19 cellular contexts compared by ENCODE assay signal in genomic region chr7:148927141-148927540, GRCh38. TPM values are rescaled to one million over a fixed set of nuclear protein-coding genes. Genes with fewer than 3 reads are reported as not detected.
DNase-seq lines count a peak whose midpoint lies in the region; ATAC-seq and TF ChIP-seq lines count a peak whose summit lies in the region.
"Had no signal": no experiment of that assay in that cellular context is flagged by ENCODE, and none has a peak within 500 bp of the region (broad histone marks: within the 10 kb centered on the region; RNA-seq: fewer than 3 reads in every experiment).

No MANE protein-coding gene starts in this region.

- H3K4me3 Mint-ChIP-seq in activated CD4-positive, alpha-beta T cell treated with anti-CD3 and anti-CD28 coated beads, Interleukin-2, amount 10 ng/mL, durations not matched to agents 24 days and 14 days = peak overlapping the region; percentile 32
- H3K4me3 Mint-ChIP-seq in activated T-helper 1 cell treated with anti-CD3 and anti-CD28 coated beads, Interleukin-12 subunit alpha, Interleukin-12 subunit beta, Interleukin-2, Interleukin-4 antibody, amounts not matched to agents 30 ng/mL and 10 ng/mL and 1 ng/mL, durations not matched to agents 14 hours and 24 hours and 36 hours = no peak overlapping the region
- H3K4me3 Mint-ChIP-seq in mesothelial cell of epicardium = no peak overlapping the region
- H3K4me3 Mint-ChIP-seq: CD14-positive monocyte; central memory CD8-positive, alpha-beta T cell; HFFc6; T-cell had no signal

- H3K9me3 Mint-ChIP-seq in activated CD4-positive, alpha-beta T cell treated with anti-CD3 and anti-CD28 coated beads, Interleukin-2, amount 10 ng/mL, durations not matched to agents 24 days and 14 days = no peaks in the 10 kb centered on the region
- H3K9me3 Mint-ChIP-seq in activated T-helper 1 cell treated with anti-CD3 and anti-CD28 coated beads, Interleukin-12 subunit alpha, Interleukin-12 subunit beta, Interleukin-2, Interleukin-4 antibody, amounts not matched to agents 30 ng/mL and 10 ng/mL and 1 ng/mL, durations not matched to agents 14 hours and 24 hours and 36 hours = no peaks in the 10 kb centered on the region
- H3K9me3 Mint-ChIP-seq in mesothelial cell of epicardium = peaks cover 7% of the 10 kb centered on the region
- H3K9me3 Mint-ChIP-seq: central memory CD8-positive, alpha-beta T cell; HFFc6; T-cell had no signal

- DNase-seq in activated CD4-positive, alpha-beta T cell treated with anti-CD3 and anti-CD28 coated beads, Interleukin-2, amount 10 ng/mL, durations not matched to agents 24 days and 14 days = no peak
- no peak for DNase-seq in activated CD4-positive, alpha-beta T cell treated with anti-CD3 and anti-CD28 coated beads for 4 hours
- DNase-seq in activated T-helper 1 cell treated with anti-CD3 and anti-CD28 coated beads, Interleukin-12 subunit alpha, Interleukin-12 subunit beta, Interleukin-2, Interleukin-4 antibody, amounts not matched to agents 30 ng/mL and 10 ng/mL and 1 ng/mL, durations not matched to agents 14 hours and 24 hours and 36 hours (ENCODE audit: low spot score) = no peak
- DNase-seq in mesothelial cell of epicardium (ENCODE audit: low spot score in 2 of 2, unreplicated experiment in 2 of 2) (no peak), AG08396 (ENCODE audit: low spot score) (no peak), NCI-H345 (lab: John Stamatoyannopoulos, UW) (no peak), SK-N-DZ (ENCODE audit: low spot score) (no peak)
- DNase-seq: amygdala, HFFc6, KBM-7, left cardiac atrium, NCI-H1105, pancreas, T-cell, upper lobe of left lung, WERI-Rb-1 had no signal

- peaks cover 11% of the 10 kb centered on the region for H3K36me3 Mint-ChIP-seq in activated CD4-positive, alpha-beta T cell treated with anti-CD3 and anti-CD28 coated beads, Interleukin-2, amount 10 ng/mL, durations not matched to agents 24 days and 14 days (ENCODE audit: low read depth)
- peaks cover 10% of the 10 kb centered on the region for H3K36me3 Mint-ChIP-seq in activated T-helper 1 cell treated with anti-CD3 and anti-CD28 coated beads, Interleukin-12 subunit alpha, Interleukin-12 subunit beta, Interleukin-2, Interleukin-4 antibody, amounts not matched to agents 30 ng/mL and 10 ng/mL and 1 ng/mL, durations not matched to agents 14 hours and 24 hours and 36 hours (ENCODE audit: low read depth)
- H3K36me3 Mint-ChIP-seq in mesothelial cell of epicardium = no peaks in the 10 kb centered on the region
- H3K36me3 Mint-ChIP-seq: CD14-positive monocyte, T-cell had no signal

- peak overlapping the region; percentile 89 for H3K27ac Mint-ChIP-seq in activated CD4-positive, alpha-beta T cell treated with anti-CD3 and anti-CD28 coated beads, Interleukin-2, amount 10 ng/mL, durations not matched to agents 24 days and 14 days
- H3K27ac Mint-ChIP-seq in activated T-helper 1 cell treated with anti-CD3 and anti-CD28 coated beads, Interleukin-12 subunit alpha, Interleukin-12 subunit beta, Interleukin-2, Interleukin-4 antibody, amounts not matched to agents 30 ng/mL and 10 ng/mL and 1 ng/mL, durations not matched to agents 14 hours and 24 hours and 36 hours = peak overlapping the region; percentile 77
- peak overlapping the region; percentile 7 for H3K27ac Mint-ChIP-seq in mesothelial cell of epicardium
- H3K27ac Mint-ChIP-seq: CD14-positive monocyte, HFFc6, T-cell had no signal

- peak; percentile 14 for ATAC-seq in GM18868 (IDR thresholded peaks at IDR 0.05; ENCODE audit: unreplicated experiment)
- ATAC-seq: left cardiac atrium, pancreas, T-cell had no signal

- TF ChIP-seq CTCF in mesothelial cell of epicardium (IDR thresholded peaks at IDR 0.05; ENCODE audit: unreplicated experiment) = no peak

- no peaks in the 10 kb centered on the region for H3K27me3 Mint-ChIP-seq in activated CD4-positive, alpha-beta T cell treated with anti-CD3 and anti-CD28 coated beads, Interleukin-2, amount 10 ng/mL, durations not matched to agents 24 days and 14 days
- peaks cover 6% of the 10 kb centered on the region for H3K27me3 Mint-ChIP-seq in activated T-helper 1 cell treated with anti-CD3 and anti-CD28 coated beads, Interleukin-12 subunit alpha, Interleukin-12 subunit beta, Interleukin-2, Interleukin-4 antibody, amounts not matched to agents 30 ng/mL and 10 ng/mL and 1 ng/mL, durations not matched to agents 14 hours and 24 hours and 36 hours (ENCODE audit: insufficient read depth)
- no peaks in the 10 kb centered on the region for H3K27me3 Mint-ChIP-seq in mesothelial cell of epicardium (ENCODE audit: low read depth)
- H3K27me3 Mint-ChIP-seq: central memory CD8-positive, alpha-beta T cell; T-cell had no signal

- peaks cover 39% of the 10 kb centered on the region for H3K4me1 Mint-ChIP-seq in activated CD4-positive, alpha-beta T cell treated with anti-CD3 and anti-CD28 coated beads, Interleukin-2, amount 10 ng/mL, durations not matched to agents 24 days and 14 days
- H3K4me1 Mint-ChIP-seq in activated T-helper 1 cell treated with anti-CD3 and anti-CD28 coated beads, Interleukin-12 subunit alpha, Interleukin-12 subunit beta, Interleukin-2, Interleukin-4 antibody, amounts not matched to agents 30 ng/mL and 10 ng/mL and 1 ng/mL, durations not matched to agents 14 hours and 24 hours and 36 hours (ENCODE audit: low read depth) = peaks cover 19% of the 10 kb centered on the region
- peaks cover 13% of the 10 kb centered on the region for H3K4me1 Mint-ChIP-seq in mesothelial cell of epicardium
- H3K4me1 Mint-ChIP-seq: CD14-positive monocyte; central memory CD8-positive, alpha-beta T cell had no signal

- intact Hi-C loops in activated CD4-positive, alpha-beta T cell treated with anti-CD3 and anti-CD28 coated beads, Interleukin-2, amount 10 ng/mL, durations not matched to agents 24 days and 14 days (cut with micrococcal nuclease) = no loop called here
- intact Hi-C loops in activated T-helper 1 cell treated with anti-CD3 and anti-CD28 coated beads, Interleukin-12 subunit alpha, Interleukin-12 subunit beta, Interleukin-2, Interleukin-4 antibody, amounts not matched to agents 30 ng/mL and 10 ng/mL and 1 ng/mL, durations not matched to agents 14 hours and 24 hours and 36 hours (cut with micrococcal nuclease) = no loop called here

RNA-seq across cellular contexts. Expression of gene EZH2, which starts 43.0 kb away (rescaled TPM):
- 120 and 126 TPM in 2 replicates for total RNA-seq in activated CD4-positive, alpha-beta T cell treated with anti-CD3 and anti-CD28 coated beads, Interleukin-2, amount 10 ng/mL, durations not matched to agents 24 days and 14 days
- total RNA-seq in activated T-helper 1 cell treated with anti-CD3 and anti-CD28 coated beads, Interleukin-12 subunit alpha, Interleukin-12 subunit beta, Interleukin-2, Interleukin-4 antibody, amounts not matched to agents 30 ng/mL and 10 ng/mL and 1 ng/mL, durations not matched to agents 14 hours and 24 hours and 36 hours = 97.5 and 101 TPM in 2 replicates
- total RNA-seq in mesothelial cell of epicardium = 27.4 to 29.2 TPM (median 28.6 TPM) in 3 replicates
- polyA plus RNA-seq in SK-N-DZ (2014; cell fraction: cytosol; rRNA removed) = 55.2 and 64.4 TPM in 2 replicates
- 220 and 281 TPM in 2 replicates for polyA plus RNA-seq in SK-N-DZ (2014; cell fraction: nucleus; rRNA removed)

Comparison
In these comparisons a context has a peak if more than half of its experiments do, and no peak if none do; other contexts are left out.
1. H3K27ac Mint-ChIP-seq: peak in every context shown above with its lines; median percentile 89 in activated CD4-positive, alpha-beta T cell treated with anti-CD3 and anti-CD28 coated beads, Interleukin-2, amount 10 ng/mL, durations not matched to agents 24 days and 14 days; 77 in activated T-helper 1 cell treated with anti-CD3 and anti-CD28 coated beads, Interleukin-12 subunit alpha, Interleukin-12 subunit beta, Interleukin-2, Interleukin-4 antibody, amounts not matched to agents 30 ng/mL and 10 ng/mL and 1 ng/mL, durations not matched to agents 14 hours and 24 hours and 36 hours; 7 in mesothelial cell of epicardium.